Comparison of ENCODE assay signal across 8 cellular contexts in genomic region chr3:59809750-59810444, GRCh38.
DNase-seq lines count a peak whose midpoint lies in the region; ATAC-seq and TF ChIP-seq lines count a peak whose summit lies in the region.

No MANE protein-coding gene starts in this region.

- H3K9me3 Mint-ChIP-seq in nephron: no peaks in the 10 kb centered on the region
- peaks cover 8% of the 10 kb centered on the region for H3K9me3 Mint-ChIP-seq in Calu3 (ENCODE audit: low read depth, unreplicated experiment)
- H3K9me3 Mint-ChIP-seq in activated naive CD4-positive, alpha-beta T cell treated with anti-CD3 and anti-CD28 coated beads, Interleukin-2, amount 10 ng/mL, durations not matched to agents 7 days and 5 days: no peaks in the 10 kb centered on the region

- H3K4me1 ChIP-seq in DOHH2 (ENCODE audit: control insufficient read depth, low read length): peaks cover 19% of the 10 kb centered on the region
- H3K4me1 ChIP-seq in mammary epithelial cell (ENCODE audit: insufficient read depth, low read length): no peaks in the 10 kb centered on the region

- H3K79me2 ChIP-seq in DOHH2 (ENCODE audit: control insufficient read depth, low read length): no peaks in the 10 kb centered on the region
- H3K79me2 ChIP-seq in mammary epithelial cell (ENCODE audit: insufficient read depth, low read length): no peaks in the 10 kb centered on the region

- CTCF ChIA-PET in mammary epithelial cell (lab: Charles Lee; ENCODE audit: low non-redundant PET): interaction anchor here (0.8 to 1.1 kb wide), 6 partner anchors 48 to 815 kb away, joined by 3 to 10 read pairs (median 6); no protein-coding TSS in a partner anchor
- CTCF ChIA-PET in Calu3 (lab: Charles Lee): interaction anchor here (1.2 kb wide), 1 partner anchor 497 kb away, joined by 4 read pairs; no protein-coding TSS in a partner anchor
- CTCF ChIA-PET in activated naive CD4-positive, alpha-beta T cell treated with anti-CD3 and anti-CD28 coated beads, Interleukin-2, amount 10 ng/mL, durations not matched to agents 7 days and 5 days (lab: Charles Lee): interaction anchor here (0.6 to 5.2 kb wide), 11 partner anchors 20 to 496 kb away, joined by 3 to 27 read pairs (median 3); no protein-coding TSS in a partner anchor

- 33% methylated on average over 6 of the region's 8 CpGs for WGBS in mammary epithelial cell (ENCODE audit: low coverage, missing lambda C conversion rate)

- dilution Hi-C loops in mammary epithelial cell (cut with HindIII; ENCODE audit: low sequenced_read_pairs): no loop called here

- BruUV-seq in mammary epithelial cell (replicated peaks; lab: Mats Ljungman, UMichigan) (no TSS peak), Calu3 (replicated peaks; lab: Mats Ljungman, UMichigan) (no TSS peak)

- H3K27me3 ChIP-seq in DOHH2 (ENCODE audit: control insufficient read depth, low read length) (no peaks in the 10 kb centered on the region), mammary epithelial cell (ENCODE audit: insufficient read depth, low read length) (no peaks in the 10 kb centered on the region)

- in situ Hi-C loops in mammary epithelial cell (cut with MboI; ENCODE audit: low sequenced_read_pairs in 2 of 2): loop anchor here (10.0 to 25.0 kb wide), 3 partner anchors 235 to 823 kb away; no protein-coding TSS in a partner anchor

- H3K9me3 ChIP-seq in DOHH2 (ENCODE audit: control insufficient read depth, insufficient read depth, low read length) (no peaks in the 10 kb centered on the region), mammary epithelial cell (replicated peaks; ENCODE audit: insufficient read depth, low read length) (no peaks in the 10 kb centered on the region)

- H3F3A ChIP-seq in DOHH2 (ENCODE audit: control insufficient read depth, insufficient read depth): no peaks in the 10 kb centered on the region

- H3K4me3 ChIP-seq in DOHH2 (ENCODE audit: low read length) (no peak overlapping the region), mammary epithelial cell (replicated peaks in 1 of 3; ENCODE audit: insufficient read depth in 1 of 3, low read depth in 2 of 3, low read length in 3 of 3) (no peak overlapping the region)

- no peaks in the 10 kb centered on the region for H3K36me3 Mint-ChIP-seq in nephron (ENCODE audit: low read depth)
- no peaks in the 10 kb centered on the region for H3K36me3 Mint-ChIP-seq in Calu3 (ENCODE audit: insufficient read depth, unreplicated experiment)
- H3K36me3 Mint-ChIP-seq in activated naive CD4-positive, alpha-beta T cell treated with anti-CD3 and anti-CD28 coated beads, Interleukin-2, amount 10 ng/mL, durations not matched to agents 7 days and 5 days: peaks cover 27% of the 10 kb centered on the region

- H3K9ac ChIP-seq in mammary epithelial cell (ENCODE audit: insufficient read depth, low read length): no peak overlapping the region

- H4K20me1 ChIP-seq in DOHH2 (ENCODE audit: control insufficient read depth, insufficient read depth, low read depth, low read length) (no peaks in the 10 kb centered on the region), mammary epithelial cell (ENCODE audit: insufficient read depth, low read length) (no peaks in the 10 kb centered on the region)

- H3K4me3 Mint-ChIP-seq in nephron (peak overlapping the region in 1 of 3 experiments; percentile 47), Calu3 (ENCODE audit: low read depth, unreplicated experiment) (no peak overlapping the region)
- H3K4me3 Mint-ChIP-seq in activated naive CD4-positive, alpha-beta T cell treated with anti-CD3 and anti-CD28 coated beads, Interleukin-2, amount 10 ng/mL, durations not matched to agents 7 days and 5 days: no peak overlapping the region

- H3K4me2 ChIP-seq in DOHH2 (ENCODE audit: low read length) (no peak overlapping the region), mammary epithelial cell (ENCODE audit: insufficient read depth, low read depth, low read length) (no peak overlapping the region)

- no peaks in the 10 kb centered on the region for H3K9me2 ChIP-seq in DOHH2 (replicated peaks; ENCODE audit: control insufficient read depth, low read length)

- H3K27ac Mint-ChIP-seq in nephron (peak overlapping the region; percentile 73 to 84 (median 75)), Calu3 (ENCODE audit: unreplicated experiment) (no peak overlapping the region)
- H3K27ac Mint-ChIP-seq in activated naive CD4-positive, alpha-beta T cell treated with anti-CD3 and anti-CD28 coated beads, Interleukin-2, amount 10 ng/mL, durations not matched to agents 7 days and 5 days: no peak overlapping the region

- peak; percentile 30 to 55 for DNase-seq in Kasumi-1 (lab: John Stamatoyannopoulos, UW)
- DNase-seq in mammary epithelial cell: peak; percentile 34
- DNase-seq in Calu3: no peak
- DNase-seq in GOT3 (lab: John Stamatoyannopoulos, UW): no peak
- no peak for DNase-seq in activated naive CD4-positive, alpha-beta T cell treated with anti-CD3 and anti-CD28 coated beads, Interleukin-2, amount 10 ng/mL, durations not matched to agents 7 days and 5 days

- H3K27ac ChIP-seq in DOHH2 (ENCODE audit: low read depth, low read length) (no peak overlapping the region), mammary epithelial cell (ENCODE audit: insufficient read depth, low read depth, low read length) (no peak overlapping the region)

- H3K36me3 ChIP-seq in DOHH2 (ENCODE audit: control insufficient read depth, low read length) (no peaks in the 10 kb centered on the region), mammary epithelial cell (ENCODE audit: insufficient read depth, low read length) (no peaks in the 10 kb centered on the region)

- H3K4me1 Mint-ChIP-seq in nephron: peaks cover 71% of the 10 kb centered on the region
- no peaks in the 10 kb centered on the region for H3K4me1 Mint-ChIP-seq in Calu3 (ENCODE audit: low read depth, unreplicated experiment)
- no peaks in the 10 kb centered on the region for H3K4me1 Mint-ChIP-seq in activated naive CD4-positive, alpha-beta T cell treated with anti-CD3 and anti-CD28 coated beads, Interleukin-2, amount 10 ng/mL, durations not matched to agents 7 days and 5 days

- peak overlapping the region; percentile 89 for H2AFZ ChIP-seq in mammary epithelial cell (ENCODE audit: low read depth, low read length)

- ATAC-seq in HG02763 (IDR thresholded peaks at IDR 0.05; ENCODE audit: unreplicated experiment): no peak

- TF ChIP-seq CTCF in DOHH2 (IDR thresholded peaks at IDR 0.05; ENCODE audit: low read depth, low read length, poor library complexity, severe bottlenecking): peak; percentile 35
- peak; percentile 33 to 69 for TF ChIP-seq CTCF in mammary epithelial cell (conservative IDR thresholded peaks at IDR 0.05 in 1 of 2, IDR thresholded peaks at IDR 0.05 in 1 of 2; ENCODE audit: extremely low read depth in 1 of 2, insufficient read depth in 1 of 2, low read depth in 1 of 2, low read length in 2 of 2)
- TF ChIP-seq CTCF in nephron (IDR thresholded peaks at IDR 0.05; ENCODE audit: unreplicated experiment in 3 of 3): peak; percentile 31 to 42 (median 32)
- TF ChIP-seq CTCF in Calu3 (IDR thresholded peaks at IDR 0.05; ENCODE audit: unreplicated experiment): no peak

- intact Hi-C loops in mammary epithelial cell (cut with micrococcal nuclease): loop anchor here (1.0 to 10.0 kb wide), 6 partner anchors 155 to 985 kb away; no protein-coding TSS in a partner anchor
- intact Hi-C loops in Calu3 (cut with micrococcal nuclease; ENCODE audit: unreplicated experiment): loop anchor here (5.0 kb wide), 1 partner anchor 598 kb away; no protein-coding TSS in a partner anchor

- H3K27me3 Mint-ChIP-seq in nephron (ENCODE audit: low read depth): no peaks in the 10 kb centered on the region
- H3K27me3 Mint-ChIP-seq in Calu3 (ENCODE audit: unreplicated experiment): no peaks in the 10 kb centered on the region
- H3K27me3 Mint-ChIP-seq in activated naive CD4-positive, alpha-beta T cell treated with anti-CD3 and anti-CD28 coated beads, Interleukin-2, amount 10 ng/mL, durations not matched to agents 7 days and 5 days: no peaks in the 10 kb centered on the region

Comparison
In these comparisons a context has a peak if more than half of its experiments do, and no peak if none do; other contexts are left out.
1. DNase-seq: peak in Kasumi-1 (2 of 2) and mammary epithelial cell (single experiment); none in Calu3 (single experiment), GOT3 (single experiment) and activated naive CD4-positive, alpha-beta T cell treated with anti-CD3 and anti-CD28 coated beads, Interleukin-2, amount 10 ng/mL, durations not matched to agents 7 days and 5 days (single experiment).
2. H3K27ac Mint-ChIP-seq: peak in nephron (3 of 3); none in Calu3 (single experiment) and activated naive CD4-positive, alpha-beta T cell treated with anti-CD3 and anti-CD28 coated beads, Interleukin-2, amount 10 ng/mL, durations not matched to agents 7 days and 5 days (single experiment).